In genomic region chr2:128654404-128654803, GRCh38 we compare ENCODE assay signal across 16 cellular contexts.
DNase-seq lines count a peak whose midpoint lies in the region; ATAC-seq and TF ChIP-seq lines count a peak whose summit lies in the region.
"Had no signal": no experiment of that assay in that cellular context is flagged by ENCODE, and none has a peak within 500 bp of the region (broad histone marks: within the 10 kb centered on the region; RNA-seq: fewer than 3 reads in every experiment).

No MANE protein-coding gene starts in this region.

- H3K9me3 ChIP-seq in right cardiac atrium (ENCODE audit: control insufficient read depth, low read length) (no peaks in the 10 kb centered on the region), upper lobe of left lung (no peaks in the 10 kb centered on the region)
- H3K9me3 ChIP-seq: HAP-1 had no signal

- H3K36me3 ChIP-seq in upper lobe of left lung: no peaks in the 10 kb centered on the region
- H3K36me3 ChIP-seq: HAP-1, tibial nerve had no signal

- H3K4me3 ChIP-seq in right cardiac atrium (ENCODE audit: low read length): no peak overlapping the region
- no peak overlapping the region for H3K4me3 ChIP-seq in upper lobe of left lung
- H3K4me3 ChIP-seq: HAP-1, tibial nerve had no signal

- ATAC-seq in Right ventricle myocardium superior (ENCODE audit: poor library complexity) (peak; percentile 59), right cardiac atrium (no peak), left ventricle myocardium superior (peak; percentile 55), upper lobe of left lung (ENCODE audit: low FRiP score in 2 of 2) (peak; percentile 43 to 83)
- ATAC-seq: activated CD4-positive, alpha-beta T cell treated with anti-CD3 and anti-CD28 coated beads for 36 hours; activated T-cell treated with anti-CD3 and anti-CD28 coated beads, Interleukin-2, amount 50 U/mL, for 72 hours had no signal

- no peak for TF ChIP-seq POLR2A in upper lobe of left lung (IDR thresholded peaks at IDR 0.05)

- H3K4me1 ChIP-seq in right cardiac atrium (ENCODE audit: control insufficient read depth, insufficient read depth, low read length) (no peaks in the 10 kb centered on the region), upper lobe of left lung (no peaks in the 10 kb centered on the region)
- H3K4me1 ChIP-seq: HAP-1, tibial nerve had no signal

- intact Hi-C loops in Right ventricle myocardium superior (cut with DNase I): no loop called here
- intact Hi-C loops in right cardiac atrium (cut with DNase I): no loop called here
- intact Hi-C loops in left ventricle myocardium superior (cut with micrococcal nuclease): no loop called here

- no peak for TF ChIP-seq CTCF in upper lobe of left lung (IDR thresholded peaks at IDR 0.05)

- H3K27ac ChIP-seq in right cardiac atrium (ENCODE audit: low read length) (no peak overlapping the region), upper lobe of left lung (peak overlapping the region in 1 of 4 donors; percentile 20)
- H3K27ac ChIP-seq: tibial nerve had no signal

- 54% methylated on average over 5 of the region's 5 CpGs for WGBS in right cardiac atrium
- 40 to 41% methylated on average over 5 of the region's 5 CpGs for WGBS in upper lobe of left lung, 2 donors

- no peaks in the 10 kb centered on the region for H3K27me3 ChIP-seq in right cardiac atrium (ENCODE audit: control insufficient read depth, insufficient read depth)
- no peaks in the 10 kb centered on the region for H3K27me3 ChIP-seq in upper lobe of left lung
- H3K27me3 ChIP-seq: tibial nerve had no signal

- no peak for TF ChIP-seq EP300 in upper lobe of left lung (IDR thresholded peaks at IDR 0.05)

- DNase-seq in Right ventricle myocardium superior: no peak
- no peak for DNase-seq in right cardiac atrium
- peak; percentile 92 for DNase-seq in NOMO-1 treated with dmso at 0.1 percent for 144 hours (lab: John Stamatoyannopoulos, UW; ENCODE audit: unreplicated experiment)
- DNase-seq in left ventricle myocardium superior: no peak
- DNase-seq in upper lobe of left lung: peak in 1 of 2 donors; percentile 51
- no peak for DNase-seq in COLO829 (ENCODE audit: low spot score)
- no peak for DNase-seq in activated CD4-positive, CD25-positive, alpha-beta regulatory T cell (lab: John Stamatoyannopoulos, UW)
- no peak for DNase-seq in SW 1271 (lab: John Stamatoyannopoulos, UW)
- DNase-seq: activated CD4-positive, alpha-beta T cell treated with anti-CD3 and anti-CD28 coated beads for 36 hours; activated T-cell treated with anti-CD3 and anti-CD28 coated beads, Interleukin-2, amount 50 U/mL, for 72 hours; Calu3; kidney; NCI-H187; NCI-H69 had no signal

Comparison
In these comparisons a context has a peak if more than half of its experiments do, and no peak if none do; other contexts are left out.
1. ATAC-seq: peak in Right ventricle myocardium superior (single experiment), left ventricle myocardium superior (single experiment) and upper lobe of left lung (2 of 2); none in right cardiac atrium (0 of 2).